8 cellular contexts compared by ENCODE assay signal in the genomic region with DNA sequence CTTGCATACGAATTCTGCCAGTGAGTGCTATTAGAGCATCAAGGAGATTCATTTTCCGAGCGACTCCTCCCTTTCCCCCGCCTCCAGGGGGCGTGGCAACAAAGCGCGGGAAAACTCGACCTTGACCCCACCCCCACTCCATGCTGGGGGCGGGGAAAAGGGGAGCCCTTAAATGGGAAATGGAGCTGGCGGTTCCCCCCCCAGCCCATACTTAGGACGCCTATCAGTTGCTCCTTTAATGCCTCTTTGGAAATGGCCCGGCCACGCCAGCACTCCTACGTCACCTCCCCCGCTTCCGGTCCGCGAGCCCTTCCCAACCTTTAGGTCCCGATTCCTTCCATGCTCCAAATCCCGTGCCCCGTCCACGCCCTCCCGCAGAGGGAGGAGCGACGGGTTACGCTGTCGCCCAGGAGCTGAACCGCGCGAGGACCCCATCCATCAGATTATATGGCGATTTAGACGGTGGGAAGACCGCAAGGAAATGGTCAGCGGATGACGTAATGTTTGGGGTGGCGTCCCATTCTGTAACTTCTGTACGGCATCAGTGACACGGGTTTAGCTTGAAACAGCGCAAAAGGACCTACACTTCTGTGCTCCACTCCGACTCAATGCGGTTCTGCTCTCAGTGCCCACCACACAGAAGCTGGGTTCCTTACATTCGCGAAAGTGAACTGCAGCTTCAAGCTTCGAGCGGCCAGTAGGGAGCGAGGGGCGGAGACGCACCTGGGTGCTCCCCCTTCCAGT. TPM values are rescaled to one million over a fixed set of nuclear protein-coding genes. Genes with fewer than 3 reads are reported as not detected.
DNase-seq lines count a peak whose midpoint lies in the region; ATAC-seq lines count a peak whose summit lies in the region.

No MANE protein-coding gene starts in this region.

- H3K27me3 ChIP-seq in GM23248 (replicated peaks; ENCODE audit: insufficient read depth): no peaks in the 10 kb centered on the region

- H2AFZ ChIP-seq in GM23248: peak overlapping the region; percentile 88

- peak overlapping the region; percentile 99 for H3K27ac ChIP-seq in GM23248

- H3K4me3 ChIP-seq in GM23248: peak overlapping the region; percentile 87

- H3K36me3 Mint-ChIP-seq in naive B cell: no peaks in the 10 kb centered on the region
- peaks cover 51% of the 10 kb centered on the region for H3K36me3 Mint-ChIP-seq in stimulated activated effector memory CD8-positive, alpha-beta T cell treated with anti-CD3 and anti-CD28 coated beads, Interleukin-12 subunit alpha, Interleukin-12 subunit beta, amount 100 ng/mL, for 72 hours

- H3K9ac ChIP-seq in GM23248: peak overlapping the region; percentile 93

- H3K9me3 Mint-ChIP-seq in naive B cell: peaks cover 0 to 5% (median 0%) of the 10 kb centered on the region in 7 donors
- no peaks in the 10 kb centered on the region for H3K9me3 Mint-ChIP-seq in stimulated activated effector memory CD8-positive, alpha-beta T cell treated with anti-CD3 and anti-CD28 coated beads, Interleukin-12 subunit alpha, Interleukin-12 subunit beta, amount 100 ng/mL, for 72 hours

- H3K4me2 ChIP-seq in GM23248 (ENCODE audit: unreplicated experiment): peak overlapping the region; percentile 84

- peak overlapping the region; percentile 89 to 100 (median 98) for H3K4me3 Mint-ChIP-seq in naive B cell
- peak overlapping the region; percentile 95 for H3K4me3 Mint-ChIP-seq in stimulated activated effector memory CD8-positive, alpha-beta T cell treated with anti-CD3 and anti-CD28 coated beads, Interleukin-12 subunit alpha, Interleukin-12 subunit beta, amount 100 ng/mL, for 72 hours

- 1% methylated on average over 43 to 48 of the region's 48 CpGs for WGBS in GM23248 (ENCODE audit: low coverage in 1 of 2, low lambda C conversion rate in 2 of 2, missing lambda C conversion rate in 2 of 2), 2 experiments

- in situ Hi-C loops in GM23248 (cut with MboI): no loop called here

- peaks cover 5% of the 10 kb centered on the region; the same call in 1 of the 2 replicates for H3F3A ChIP-seq in GM23248 (ENCODE audit: insufficient read depth)

- ATAC-seq in naive B cell (ENCODE audit: low read depth in 2 of 2): peak; percentile 11 to 26
- peak; percentile 47 for ATAC-seq in stimulated activated effector memory CD8-positive, alpha-beta T cell treated with anti-CD3 and anti-CD28 coated beads, Interleukin-12 subunit alpha, Interleukin-12 subunit beta, amount 100 ng/mL, for 72 hours

- peaks cover 4% of the 10 kb centered on the region for H3K4me1 ChIP-seq in GM23248 (ENCODE audit: insufficient read depth)

- H3K4me1 Mint-ChIP-seq in naive B cell: peaks cover 45 to 67% (median 57%) of the 10 kb centered on the region in 3 donors
- peaks cover 43% of the 10 kb centered on the region for H3K4me1 Mint-ChIP-seq in stimulated activated effector memory CD8-positive, alpha-beta T cell treated with anti-CD3 and anti-CD28 coated beads, Interleukin-12 subunit alpha, Interleukin-12 subunit beta, amount 100 ng/mL, for 72 hours

- H3K27ac Mint-ChIP-seq in naive B cell: peak overlapping the region; percentile 93 to 99 (median 98)
- H3K27ac Mint-ChIP-seq in stimulated activated effector memory CD8-positive, alpha-beta T cell treated with anti-CD3 and anti-CD28 coated beads, Interleukin-12 subunit alpha, Interleukin-12 subunit beta, amount 100 ng/mL, for 72 hours: peak overlapping the region; percentile 99

- no peaks in the 10 kb centered on the region for H3K36me3 ChIP-seq in GM23248 (ENCODE audit: low read depth)

- H3K9me3 ChIP-seq in GM23248 (ENCODE audit: low read depth): no peaks in the 10 kb centered on the region

- DNase-seq in DMS79 (lab: John Stamatoyannopoulos, UW): peak; percentile 97
- peak; percentile 95 for DNase-seq in GM23248
- peak; percentile 98 to 99 for DNase-seq in Kasumi-1 (lab: John Stamatoyannopoulos, UW)
- DNase-seq in RKO (ENCODE audit: low spot score): peak; percentile 99
- peak; percentile 87 to 95 for DNase-seq in activated T-helper 1 cell treated with anti-CD3 and anti-CD28 coated beads, Interleukin-2, amount 50 U/mL, for 16 hours (ENCODE audit: low read depth in 1 of 2, low spot score in 1 of 2)
- peak; percentile 99 for DNase-seq in fibroblast of gingiva (ENCODE audit: low read depth)
- peak; percentile 90 for DNase-seq in naive B cell
- DNase-seq in stimulated activated effector memory CD8-positive, alpha-beta T cell treated with anti-CD3 and anti-CD28 coated beads, Interleukin-12 subunit alpha, Interleukin-12 subunit beta, amount 100 ng/mL, for 72 hours (ENCODE audit: low spot score in 2 of 2): peak; percentile 96 to 100

- no peaks in the 10 kb centered on the region for H3K9me2 ChIP-seq in GM23248 (ENCODE audit: insufficient read depth)

- peaks cover 28% of the 10 kb centered on the region for H3K79me2 ChIP-seq in GM23248 (ENCODE audit: insufficient read depth)

- no peaks in the 10 kb centered on the region for H4K20me1 ChIP-seq in GM23248 (ENCODE audit: insufficient read depth)

- H3K27me3 Mint-ChIP-seq in naive B cell: no peaks in the 10 kb centered on the region

RNA-seq across cellular contexts. Expression of gene ZNF687, which starts 0.7 kb away (rescaled TPM):
- total RNA-seq in GM23248 (2014; rRNA removed; shearing (Covaris generic)): 16.9 and 21.5 TPM in 2 replicates
- polyA plus RNA-seq in GM23248 (2016; fragmentation: Nextera tagmentation; extraction: Ambion mirVana) (3.0 and 3.6 TPM in 2 replicates), naive B cell (ENCODE audit: low read depth in 6 of 6) (1 to 10 TPM in 4 of 6 donors, under 1 TPM in 2; 0.08 to 2.6 (median 1.6) TPM)

RNA-seq across cellular contexts. Expression of gene PSMD4, which starts 26.9 kb away (rescaled TPM):
- 130 and 164 TPM in 2 replicates for total RNA-seq in GM23248 (2014; rRNA removed; shearing (Covaris generic))
- 166 and 175 TPM in 2 replicates for polyA plus RNA-seq in GM23248 (2016; fragmentation: Nextera tagmentation; extraction: Ambion mirVana)
- polyA plus RNA-seq in naive B cell (ENCODE audit: low read depth in 6 of 6): 100 to 1,000 TPM; 253 to 417 (median 291) TPM

RNA-seq across cellular contexts. Expression of gene PI4KB, which starts 45.8 kb away (rescaled TPM):
- total RNA-seq in GM23248 (2014; rRNA removed; shearing (Covaris generic)): 51.7 and 65.9 TPM in 2 replicates
- polyA plus RNA-seq in GM23248 (2016; fragmentation: Nextera tagmentation; extraction: Ambion mirVana) (47.5 and 50.2 TPM in 2 replicates), naive B cell (ENCODE audit: low read depth in 6 of 6) (10 to 100 TPM; 35.0 to 80.3 (median 61.5) TPM)

Comparison
In these comparisons a context has a peak if more than half of its experiments do, and no peak if none do; other contexts are left out.
1. Peak in every context shown above with its lines: DNase-seq, ATAC-seq, H3K4me3 ChIP-seq and H3K27ac ChIP-seq.